11 cellular contexts compared by ENCODE assay signal in the genomic region with DNA sequence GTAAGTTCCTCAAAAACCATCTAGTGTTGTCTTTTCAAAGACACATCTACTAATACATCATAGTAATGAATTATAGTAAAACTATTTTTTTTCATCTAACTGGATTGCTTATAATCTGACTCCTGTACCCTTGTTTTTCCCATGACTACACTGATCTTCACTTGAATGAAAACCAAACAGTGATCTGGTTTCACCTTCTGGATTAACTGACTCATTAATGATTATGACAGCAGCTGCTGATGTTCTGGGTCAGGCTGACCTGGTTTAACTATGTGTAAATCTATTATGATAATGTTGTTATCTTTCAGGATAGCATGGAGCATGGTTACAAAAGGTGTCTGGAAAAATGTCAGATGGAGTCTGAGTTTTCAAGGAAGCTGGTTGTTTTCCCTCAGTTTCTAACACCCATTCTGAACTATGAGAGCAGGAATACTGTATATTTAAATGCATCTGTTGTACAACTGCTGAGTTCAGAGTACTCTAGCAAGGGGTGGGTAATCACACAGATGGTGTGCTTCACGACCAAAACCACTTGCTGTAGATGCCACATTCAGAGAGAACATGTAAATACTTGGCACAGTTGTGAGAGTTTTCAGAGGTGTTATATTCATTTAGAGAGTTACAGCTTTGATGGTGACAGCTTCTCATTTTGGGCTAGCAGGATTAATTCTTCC.
DNase-seq lines count a peak whose midpoint lies in the region; ATAC-seq and TF ChIP-seq lines count a peak whose summit lies in the region.
"Had no signal": no experiment of that assay in that cellular context is flagged by ENCODE, and none has a peak within 500 bp of the region (broad histone marks: within the 10 kb centered on the region; RNA-seq: fewer than 3 reads in every experiment).

No MANE protein-coding gene starts in this region.

- intact Hi-C loops in activated T-helper 2 cell treated with anti-CD3 and anti-CD28 coated beads, Interferon-gamma antibody, Interleukin-2, Interleukin-4, amounts not matched to agents 10 μg/mL and 5 μg/mL and 100 μg/mL, durations not matched to agents 14 hours and 24 hours and 36 hours (cut with micrococcal nuclease) = loop anchor here (2.0 kb wide), 1 partner anchor 70 kb away; no protein-coding TSS in a partner anchor
- intact Hi-C loops in thyroid gland (cut with DNase I) = no loop called here

- peak; percentile 21 for DNase-seq in NCI-H2171 (lab: John Stamatoyannopoulos, UW)
- DNase-seq in left kidney (ENCODE audit: low read depth, low spot score) = peak; percentile 6
- no peak for DNase-seq in activated T-helper 2 cell treated with anti-CD3 and anti-CD28 coated beads, Interferon-gamma antibody, Interleukin-2, Interleukin-4, amounts not matched to agents 10 μg/mL and 5 μg/mL and 100 μg/mL, durations not matched to agents 14 hours and 24 hours and 36 hours (ENCODE audit: low spot score)
- DNase-seq in thyroid gland = no peak
- DNase-seq: mesenchymal stem cell had no signal

- peaks cover 17% of the 10 kb centered on the region for H3K9me3 Mint-ChIP-seq in activated T-helper 2 cell treated with anti-CD3 and anti-CD28 coated beads, Interferon-gamma antibody, Interleukin-2, Interleukin-4, amounts not matched to agents 10 μg/mL and 5 μg/mL and 100 μg/mL, durations not matched to agents 14 hours and 24 hours and 36 hours
- H3K9me3 Mint-ChIP-seq: activated naive CD4-positive, alpha-beta T cell treated with anti-CD3 and anti-CD28 coated beads, Interleukin-2, amount 50 U/mL, for 24 hours had no signal

- H3K27ac ChIP-seq in thyroid gland = no peak overlapping the region

- H3K4me1 Mint-ChIP-seq in activated T-helper 2 cell treated with anti-CD3 and anti-CD28 coated beads, Interferon-gamma antibody, Interleukin-2, Interleukin-4, amounts not matched to agents 10 μg/mL and 5 μg/mL and 100 μg/mL, durations not matched to agents 14 hours and 24 hours and 36 hours (ENCODE audit: low read depth) = no peaks in the 10 kb centered on the region

- TF ChIP-seq CTCF in thyroid gland (IDR thresholded peaks at IDR 0.05) = no peak

- no peaks in the 10 kb centered on the region for H3K36me3 Mint-ChIP-seq in activated T-helper 2 cell treated with anti-CD3 and anti-CD28 coated beads, Interferon-gamma antibody, Interleukin-2, Interleukin-4, amounts not matched to agents 10 μg/mL and 5 μg/mL and 100 μg/mL, durations not matched to agents 14 hours and 24 hours and 36 hours (ENCODE audit: low read depth)
- H3K36me3 Mint-ChIP-seq: activated naive CD4-positive, alpha-beta T cell treated with anti-CD3 and anti-CD28 coated beads, Interleukin-2, amount 50 U/mL, for 24 hours had no signal

- H3K4me3 ChIP-seq in thyroid gland (replicated peaks in 1 of 3) = no peak overlapping the region

- WGBS in thyroid gland, 2 donors = 11 to 25% methylated on average over 1 of the region's 1 CpG

- no peaks in the 10 kb centered on the region for H3K27me3 ChIP-seq in thyroid gland

- no peak overlapping the region for H3K27ac Mint-ChIP-seq in activated T-helper 2 cell treated with anti-CD3 and anti-CD28 coated beads, Interferon-gamma antibody, Interleukin-2, Interleukin-4, amounts not matched to agents 10 μg/mL and 5 μg/mL and 100 μg/mL, durations not matched to agents 14 hours and 24 hours and 36 hours
- H3K27ac Mint-ChIP-seq: activated naive CD4-positive, alpha-beta T cell treated with anti-CD3 and anti-CD28 coated beads, Interleukin-2, amount 50 U/mL, for 24 hours; T-helper 2 cell treated with Interferon-gamma antibody and Interleukin-4, amounts not matched to agents 5 μg/mL and 100 μg/mL, for 36 hours had no signal

- ATAC-seq in GM18858 (IDR thresholded peaks at IDR 0.05; ENCODE audit: unreplicated experiment) = peak; percentile 83
- peak; percentile 60 for ATAC-seq in GM21786 (IDR thresholded peaks at IDR 0.05; ENCODE audit: unreplicated experiment)
- ATAC-seq in HG03457 (IDR thresholded peaks at IDR 0.05; ENCODE audit: unreplicated experiment) = no peak
- ATAC-seq in HG02885 (IDR thresholded peaks at IDR 0.05; ENCODE audit: poor library complexity, unreplicated experiment) = no peak

- peaks cover 7% of the 10 kb centered on the region for H3K27me3 Mint-ChIP-seq in activated T-helper 2 cell treated with anti-CD3 and anti-CD28 coated beads, Interferon-gamma antibody, Interleukin-2, Interleukin-4, amounts not matched to agents 10 μg/mL and 5 μg/mL and 100 μg/mL, durations not matched to agents 14 hours and 24 hours and 36 hours (ENCODE audit: low read depth)
- H3K27me3 Mint-ChIP-seq: activated naive CD4-positive, alpha-beta T cell treated with anti-CD3 and anti-CD28 coated beads, Interleukin-2, amount 50 U/mL, for 24 hours had no signal

- no peaks in the 10 kb centered on the region for H3K9me3 ChIP-seq in thyroid gland

- no peaks in the 10 kb centered on the region for H3K4me1 ChIP-seq in thyroid gland

- H3K4me3 Mint-ChIP-seq in activated T-helper 2 cell treated with anti-CD3 and anti-CD28 coated beads, Interferon-gamma antibody, Interleukin-2, Interleukin-4, amounts not matched to agents 10 μg/mL and 5 μg/mL and 100 μg/mL, durations not matched to agents 14 hours and 24 hours and 36 hours (ENCODE audit: low read depth) = no peak overlapping the region
- H3K4me3 Mint-ChIP-seq: activated naive CD4-positive, alpha-beta T cell treated with anti-CD3 and anti-CD28 coated beads, Interleukin-2, amount 50 U/mL, for 24 hours; T-helper 2 cell treated with Interferon-gamma antibody and Interleukin-4, amounts not matched to agents 5 μg/mL and 100 μg/mL, for 36 hours had no signal

- H3K36me3 ChIP-seq in thyroid gland = no peaks in the 10 kb centered on the region

- TF ChIP-seq POLR2A in thyroid gland (IDR thresholded peaks at IDR 0.05) = no peak

Comparison
In these comparisons a context has a peak if more than half of its experiments do, and no peak if none do; other contexts are left out.
1. ATAC-seq: peak in GM18858 (single experiment) and GM21786 (single experiment); none in HG03457 (single experiment) and HG02885 (single experiment).
2. DNase-seq: peak in NCI-H2171 (single experiment) and left kidney (single experiment); none in activated T-helper 2 cell treated with anti-CD3 and anti-CD28 coated beads, Interferon-gamma antibody, Interleukin-2, Interleukin-4, amounts not matched to agents 10 μg/mL and 5 μg/mL and 100 μg/mL, durations not matched to agents 14 hours and 24 hours and 36 hours (single experiment) and thyroid gland (0 of 2).